In genomic region chr9:136769710-136770191, GRCh38 we compare ENCODE assay signal across 8 cellular contexts. TPM values are rescaled to one million over a fixed set of nuclear protein-coding genes. Genes with fewer than 3 reads are reported as not detected.
DNase-seq lines count a peak whose midpoint lies in the region; ATAC-seq and TF ChIP-seq lines count a peak whose summit lies in the region.
"Had no signal": no experiment of that assay in that cellular context is flagged by ENCODE, and none has a peak within 500 bp of the region (broad histone marks: within the 10 kb centered on the region; RNA-seq: fewer than 3 reads in every experiment).

No MANE protein-coding gene starts in this region.

- intact Hi-C loops in colonic mucosa (cut with DNase I) (no loop called here), sciatic nerve (cut with DNase I) (no loop called here)

- peak; percentile 35 for ATAC-seq in sciatic nerve
- no peak for ATAC-seq in HG02610 (IDR thresholded peaks at IDR 0.05; ENCODE audit: unreplicated experiment)
- no peak for ATAC-seq in HG03469 (IDR thresholded peaks at IDR 0.05; ENCODE audit: unreplicated experiment)

- H3K36me3 ChIP-seq in colonic mucosa, result no peaks in the 10 kb centered on the region

- no peak overlapping the region for H3K4me3 ChIP-seq in colonic mucosa
- H3K4me3 ChIP-seq: skin epidermis had no signal

- TF ChIP-seq CTCF in colonic mucosa (IDR thresholded peaks at IDR 0.05), result peak; percentile 34

- H3K27me3 ChIP-seq in colonic mucosa, result no peaks in the 10 kb centered on the region

- H3K27ac ChIP-seq in colonic mucosa, result no peak overlapping the region
- H3K27ac ChIP-seq: skin epidermis had no signal

- peak overlapping the region in 1 of 2 donors; percentile 12 for H3K9ac ChIP-seq in colonic mucosa (ENCODE audit: low read depth in 2 of 2, low read length in 2 of 2)

- H3K9me3 ChIP-seq in colonic mucosa, result no peaks in the 10 kb centered on the region

- no peaks in the 10 kb centered on the region for H3K4me1 ChIP-seq in colonic mucosa

- DNase-seq in DMS114 treated with DMSO at 0.1 percent for 48 hours (lab: John Stamatoyannopoulos, UW; ENCODE audit: unreplicated experiment), result peak; percentile 49
- peak; percentile 78 for DNase-seq in NCI-H82 (lab: John Stamatoyannopoulos, UW)
- DNase-seq in colonic mucosa, result peak; percentile 51
- no peak for DNase-seq in sciatic nerve (ENCODE audit: low spot score)

RNA-seq across cellular contexts. Expression of gene LCN15, which starts 5.4 kb away (rescaled TPM):
- total RNA-seq in colonic mucosa (1 to 10 TPM in 1 of 2 donors, not detected in 1; 3.4 TPM), sciatic nerve (not detected)
- total RNA-seq: M059J had no signal

RNA-seq across cellular contexts. Expression of gene LCN8, which starts 11.7 kb away (rescaled TPM):
- total RNA-seq in colonic mucosa, result not detected
- not detected for total RNA-seq in sciatic nerve
- total RNA-seq: M059J had no signal

RNA-seq across cellular contexts. Expression of gene TMEM141, which starts 21.4 kb away (rescaled TPM):
- total RNA-seq in colonic mucosa (100 to 1,000 TPM; 236 to 366 TPM), sciatic nerve (37.8 TPM)

RNA-seq across cellular contexts. Expression of gene LCN6, which starts 21.4 kb away (rescaled TPM):
- total RNA-seq in colonic mucosa (1 to 10 TPM in 1 of 2 donors, under 1 TPM in 1; 0.56 to 1.2 TPM), sciatic nerve (7.0 TPM)
- total RNA-seq: M059J had no signal

RNA-seq across cellular contexts. Expression of gene CCDC183, which starts 26.4 kb away (rescaled TPM):
- total RNA-seq in colonic mucosa (10 to 100 TPM in 1 of 2 donors, 1 to 10 TPM in 1; 2.4 to 20.0 TPM), sciatic nerve (2.5 TPM)
- total RNA-seq: M059J had no signal
